ENCODE assay signal across 8 cellular contexts in genomic region chr16:53098526-53099317, GRCh38. TPM values are rescaled to one million over a fixed set of nuclear protein-coding genes. Genes with fewer than 3 reads are reported as not detected.
A peak's percentile ranks its signal among the peaks of the same experiment; 100 is the strongest.
DNase-seq lines count a peak whose midpoint lies in the region; ATAC-seq lines count a peak whose summit lies in the region.

No MANE protein-coding gene starts in this region.

- no peaks in the 10 kb centered on the region for H3K36me3 ChIP-seq in ectodermal cell (ENCODE audit: control insufficient read depth, insufficient read depth, low read length)

- no peaks in the 10 kb centered on the region for H3K27me3 Mint-ChIP-seq in activated CD4-positive, alpha-beta T cell treated with anti-CD3 and anti-CD28 coated beads, Interleukin-2, amount 10 ng/mL, durations not matched to agents 24 days and 14 days

- intact Hi-C loops in activated CD4-positive, alpha-beta T cell treated with anti-CD3 and anti-CD28 coated beads, Interleukin-2, amount 10 ng/mL, durations not matched to agents 24 days and 14 days (cut with micrococcal nuclease) = loop anchor here (1.0 to 2.0 kb wide), 2 partner anchors 31 to 44 kb away; partner anchors contain the start of gene CHD9

- peaks cover 16% of the 10 kb centered on the region for H3K4me1 ChIP-seq in ectodermal cell (ENCODE audit: control insufficient read depth, insufficient read depth, low read length)

- no peaks in the 10 kb centered on the region for H3K9me3 ChIP-seq in ectodermal cell (ENCODE audit: control insufficient read depth, low read length)

- H3K36me3 Mint-ChIP-seq in activated CD4-positive, alpha-beta T cell treated with anti-CD3 and anti-CD28 coated beads, Interleukin-2, amount 10 ng/mL, durations not matched to agents 24 days and 14 days (ENCODE audit: low read depth) = no peaks in the 10 kb centered on the region

- H3K4me3 Mint-ChIP-seq in activated CD4-positive, alpha-beta T cell treated with anti-CD3 and anti-CD28 coated beads, Interleukin-2, amount 10 ng/mL, durations not matched to agents 24 days and 14 days = peak overlapping the region; percentile 81

- peaks cover 24% of the 10 kb centered on the region for H3K4me1 Mint-ChIP-seq in activated CD4-positive, alpha-beta T cell treated with anti-CD3 and anti-CD28 coated beads, Interleukin-2, amount 10 ng/mL, durations not matched to agents 24 days and 14 days

- no peak overlapping the region for H3K4me3 ChIP-seq in ectodermal cell (ENCODE audit: insufficient read depth, low read depth, low read length)

- H3K27ac Mint-ChIP-seq in activated CD4-positive, alpha-beta T cell treated with anti-CD3 and anti-CD28 coated beads, Interleukin-2, amount 10 ng/mL, durations not matched to agents 24 days and 14 days = peak overlapping the region; percentile 93

- no peaks in the 10 kb centered on the region for H3K9me3 Mint-ChIP-seq in activated CD4-positive, alpha-beta T cell treated with anti-CD3 and anti-CD28 coated beads, Interleukin-2, amount 10 ng/mL, durations not matched to agents 24 days and 14 days

- DNase-seq in activated naive CD4-positive, alpha-beta T cell treated with Interleukin-2 at 50 U/mL for 16 hours = peak; percentile 48
- DNase-seq in activated naive CD4-positive, alpha-beta T cell (lab: John Stamatoyannopoulos, UW) = no peak
- peak; percentile 39 for DNase-seq in NCI-H2196 (lab: John Stamatoyannopoulos, UW; ENCODE audit: unreplicated experiment)
- peak; percentile 75 for DNase-seq in activated CD4-positive, alpha-beta T cell treated with anti-CD3 and anti-CD28 coated beads, Interleukin-2, amount 10 ng/mL, durations not matched to agents 24 days and 14 days
- peak; percentile 85 for DNase-seq in medulla oblongata (ENCODE audit: extremely low spot score)
- peak; percentile 24 for DNase-seq in stimulated activated CD8-positive, alpha-beta memory T cell treated with anti-CD3 and anti-CD28 coated beads, Interleukin-4, amount 100 ng/mL, for 24 hours (ENCODE audit: low read depth)

- H3K27ac ChIP-seq in ectodermal cell (ENCODE audit: insufficient read depth, low read depth, low read length, poor library complexity, severe bottlenecking) = peak overlapping the region; percentile 76

- no peaks in the 10 kb centered on the region for H3K27me3 ChIP-seq in ectodermal cell (ENCODE audit: control insufficient read depth, insufficient read depth, low read length, poor library complexity, severe bottlenecking)

- peak; percentile 66 for ATAC-seq in HG02943 (IDR thresholded peaks at IDR 0.05; ENCODE audit: low read depth, unreplicated experiment)

- WGBS in ectodermal cell, 2 experiments = 28 to 29% methylated on average over 16 of the region's 16 CpGs

RNA-seq across cellular contexts. Expression of gene CHD9, which starts 43.9 kb away (rescaled TPM):
- 19.6 and 20.7 TPM in 2 replicates for total RNA-seq in activated CD4-positive, alpha-beta T cell treated with anti-CD3 and anti-CD28 coated beads, Interleukin-2, amount 10 ng/mL, durations not matched to agents 24 days and 14 days
- 44.4 TPM for polyA plus RNA-seq in ectodermal cell (2013, experiment 1 of 4)
- polyA plus RNA-seq in ectodermal cell (2013, experiment 2 of 4) = 45.1 TPM
- 35.2 TPM for polyA plus RNA-seq in ectodermal cell (2013, experiment 3 of 4)
- 46.3 TPM for polyA plus RNA-seq in ectodermal cell (2013, experiment 4 of 4)

RNA-seq across cellular contexts. Expression of gene CHD9NB, which starts 46.0 kb away (rescaled TPM):
- total RNA-seq in activated CD4-positive, alpha-beta T cell treated with anti-CD3 and anti-CD28 coated beads, Interleukin-2, amount 10 ng/mL, durations not matched to agents 24 days and 14 days = 0.14 and 0.16 TPM in 2 replicates
- 3.5 TPM for polyA plus RNA-seq in ectodermal cell (2013, experiment 1 of 4)
- 2.8 TPM for polyA plus RNA-seq in ectodermal cell (2013, experiment 2 of 4)
- 2.3 TPM for polyA plus RNA-seq in ectodermal cell (2013, experiment 3 of 4)
- 2.2 TPM for polyA plus RNA-seq in ectodermal cell (2013, experiment 4 of 4)

Comparison
In these comparisons a context has a peak if more than half of its experiments do, and no peak if none do; other contexts are left out.
1. DNase-seq: peak in activated naive CD4-positive, alpha-beta T cell treated with Interleukin-2 at 50 U/mL for 16 hours (single experiment), NCI-H2196 (single experiment), activated CD4-positive, alpha-beta T cell treated with anti-CD3 and anti-CD28 coated beads, Interleukin-2, amount 10 ng/mL, durations not matched to agents 24 days and 14 days (single experiment), medulla oblongata (single experiment) and stimulated activated CD8-positive, alpha-beta memory T cell treated with anti-CD3 and anti-CD28 coated beads, Interleukin-4, amount 100 ng/mL, for 24 hours (single experiment); none in activated naive CD4-positive, alpha-beta T cell (0 of 4).